Comparison of ENCODE assay signal across 18 cellular contexts in genomic region chr1:151098126-151098525, GRCh38.
"Had no signal": no experiment of that assay in that cellular context is flagged by ENCODE, and none has a peak within 500 bp of the region (broad histone marks: within the 10 kb centered on the region; RNA-seq: fewer than 3 reads in every experiment).

No MANE protein-coding gene starts in this region.

- H3K9me3 Mint-ChIP-seq: effector memory CD8-positive, alpha-beta T cell; memory B cell; mesothelial cell of epicardium; naive B cell; natural killer cell treated with Interleukin-12 subunit alpha and Interleukin-12 subunit beta and Interleukin-15 and Interleukin-18, amount 100 ng/mL, for 72 hours; stimulated activated effector memory CD8-positive, alpha-beta T cell treated with anti-CD3 and anti-CD28 coated beads, Interleukin-12 subunit alpha, Interleukin-12 subunit beta, amount 100 ng/mL, for 72 hours had no signal

- H3K27ac Mint-ChIP-seq: memory B cell, mesothelial cell of epicardium, progenitor cell of endocrine pancreas had no signal

- H3K36me3 Mint-ChIP-seq: naive B cell; natural killer cell treated with Interleukin-12 subunit alpha and Interleukin-12 subunit beta and Interleukin-15 and Interleukin-18, amount 100 ng/mL, for 72 hours had no signal

- ATAC-seq: effector memory CD8-positive, alpha-beta T cell; left ventricle myocardium superior; mucosa of descending colon; natural killer cell treated with Interleukin-12 subunit alpha and Interleukin-12 subunit beta and Interleukin-15 and Interleukin-18, amount 100 ng/mL, for 72 hours; pancreas; stimulated activated effector memory CD8-positive, alpha-beta T cell treated with anti-CD3 and anti-CD28 coated beads, Interleukin-12 subunit alpha, Interleukin-12 subunit beta, amount 100 ng/mL, for 72 hours had no signal

- DNase-seq: cortex of kidney; effector memory CD8-positive, alpha-beta T cell; left ventricle myocardium superior; mucosa of descending colon; naive B cell; pancreas; sigmoid colon; stimulated activated CD4-positive, alpha-beta T cell treated with anti-CD3 and anti-CD28 coated beads, Interleukin-2, amount 100 ng/mL, for 24 hours; stimulated activated CD4-positive, alpha-beta T cell treated with anti-CD3 and anti-CD28 coated beads, Interleukin-4, amount 100 ng/mL, for 24 hours; stimulated activated naive CD4-positive, alpha-beta T cell treated with Interleukin-2 at 50 U/mL for 16 hours; stomach; thyroid gland had no signal

- H3K27me3 Mint-ChIP-seq: effector memory CD8-positive, alpha-beta T cell; memory B cell; naive B cell; natural killer cell treated with Interleukin-12 subunit alpha and Interleukin-12 subunit beta and Interleukin-15 and Interleukin-18, amount 100 ng/mL, for 72 hours; progenitor cell of endocrine pancreas had no signal

- H3K4me1 Mint-ChIP-seq: memory B cell; mesothelial cell of epicardium; naive B cell; neural crest cell; stimulated activated effector memory CD8-positive, alpha-beta T cell treated with anti-CD3 and anti-CD28 coated beads, Interleukin-12 subunit alpha, Interleukin-12 subunit beta, amount 100 ng/mL, for 72 hours had no signal

- H3K4me3 Mint-ChIP-seq: effector memory CD8-positive, alpha-beta T cell; memory B cell; mesothelial cell of epicardium; natural killer cell treated with Interleukin-12 subunit alpha and Interleukin-12 subunit beta and Interleukin-15 and Interleukin-18, amount 100 ng/mL, for 72 hours; neural crest cell; stimulated activated effector memory CD8-positive, alpha-beta T cell treated with anti-CD3 and anti-CD28 coated beads, Interleukin-12 subunit alpha, Interleukin-12 subunit beta, amount 100 ng/mL, for 72 hours had no signal
